In genomic region chrX:48919360-48919821, GRCh38 we compare ENCODE assay signal across 8 cellular contexts. TPM values are rescaled to one million over a fixed set of nuclear protein-coding genes. Genes with fewer than 3 reads are reported as not detected.
DNase-seq lines count a peak whose midpoint lies in the region; TF ChIP-seq lines count a peak whose summit lies in the region.

No MANE protein-coding gene starts in this region.

- H4K20me1 ChIP-seq in SU-DHL-6 (ENCODE audit: low read depth, low read length): no peaks in the 10 kb centered on the region

- H3K9ac ChIP-seq in SU-DHL-6 (ENCODE audit: low read length): no peak overlapping the region

- peak overlapping the region; percentile 27 for H3K4me2 ChIP-seq in SU-DHL-6 (ENCODE audit: low read depth, low read length, poor library complexity, severe bottlenecking)

- peaks cover 17% of the 10 kb centered on the region for H3F3A ChIP-seq in SU-DHL-6 (ENCODE audit: insufficient read depth)

- H3K27ac ChIP-seq in SU-DHL-6 (ENCODE audit: low read depth, low read length): peak overlapping the region; percentile 53

- H3K4me3 ChIP-seq in SU-DHL-6 (ENCODE audit: insufficient read depth, low read length, poor library complexity, severe bottlenecking): no peak overlapping the region

- H3K9me2 ChIP-seq in SU-DHL-6 (replicated peaks; ENCODE audit: insufficient read depth, low read length): no peaks in the 10 kb centered on the region

- H3K27ac Mint-ChIP-seq in endothelial cell (ENCODE audit: unreplicated experiment) (peak overlapping the region; percentile 63), nephron (peak overlapping the region; percentile 47 to 86 (median 76))

- no peak for TF ChIP-seq CTCF in SU-DHL-6 (IDR thresholded peaks at IDR 0.05; ENCODE audit: insufficient read depth, low read length, poor library complexity, severe bottlenecking)
- TF ChIP-seq CTCF in endothelial cell (IDR thresholded peaks at IDR 0.05; ENCODE audit: unreplicated experiment): no peak
- no peak for TF ChIP-seq CTCF in nephron (IDR thresholded peaks at IDR 0.05; ENCODE audit: unreplicated experiment in 3 of 3)

- H3K79me2 ChIP-seq in SU-DHL-6 (ENCODE audit: insufficient read depth, low read length): peaks cover 19% of the 10 kb centered on the region

- H3K4me3 Mint-ChIP-seq in endothelial cell (ENCODE audit: unreplicated experiment): peak overlapping the region; percentile 69
- peak overlapping the region; percentile 81 to 86 (median 81) for H3K4me3 Mint-ChIP-seq in nephron

- H2AFZ ChIP-seq in SU-DHL-6 (ENCODE audit: low read depth, low read length, severe bottlenecking): no peak overlapping the region

- H3K36me3 ChIP-seq in SU-DHL-6 (ENCODE audit: low read length): no peaks in the 10 kb centered on the region

- peak; percentile 80 for DNase-seq in activated effector memory CD4-positive, alpha-beta T cell treated with anti-CD3 and anti-CD28 coated beads, Interleukin-2, amount 50 U/mL, for 16 hours
- no peak for DNase-seq in activated effector memory CD4-positive, alpha-beta T cell treated with Interleukin-2 at 50 U/mL for 16 hours
- DNase-seq in endothelial cell (ENCODE audit: low spot score) (no peak), NCI-H2107 (lab: John Stamatoyannopoulos, UW) (no peak), islet precursor cell (no peak), SK-N-DZ (ENCODE audit: low spot score) (no peak)

- H3K27me3 ChIP-seq in SU-DHL-6 (ENCODE audit: low read length): no peaks in the 10 kb centered on the region

- H3K4me1 Mint-ChIP-seq in endothelial cell (ENCODE audit: unreplicated experiment): peaks cover 20% of the 10 kb centered on the region
- peaks cover 17% of the 10 kb centered on the region for H3K4me1 Mint-ChIP-seq in nephron

- H3K27me3 Mint-ChIP-seq in endothelial cell (ENCODE audit: unreplicated experiment): peaks cover 14% of the 10 kb centered on the region
- peaks cover 3% of the 10 kb centered on the region for H3K27me3 Mint-ChIP-seq in nephron (ENCODE audit: low read depth)

- H3K9me3 Mint-ChIP-seq in endothelial cell (ENCODE audit: unreplicated experiment) (no peaks in the 10 kb centered on the region), nephron (peaks cover 16% of the 10 kb centered on the region)

- H3K36me3 Mint-ChIP-seq in endothelial cell (ENCODE audit: low read depth, unreplicated experiment) (peaks cover 8% of the 10 kb centered on the region), nephron (ENCODE audit: low read depth) (peaks cover 11% of the 10 kb centered on the region)

- no peaks in the 10 kb centered on the region for H3K9me3 ChIP-seq in SU-DHL-6 (ENCODE audit: insufficient read depth, low read length)

RNA-seq across cellular contexts. Expression of gene PIM2, which starts 0.6 kb away (rescaled TPM):
- total RNA-seq in endothelial cell (ENCODE audit: unreplicated experiment): 7.0 TPM
- 10.6 and 11.2 TPM in 2 replicates for polyA plus RNA-seq in SK-N-DZ (2014; cell fraction: cytosol; rRNA removed)
- 6.1 and 6.7 TPM in 2 replicates for polyA plus RNA-seq in SK-N-DZ (2014; cell fraction: nucleus; rRNA removed)

RNA-seq across cellular contexts. Expression of gene SLC35A2, which starts 7.9 kb away (rescaled TPM):
- total RNA-seq in endothelial cell (ENCODE audit: unreplicated experiment): 27.2 TPM
- 11.0 and 16.5 TPM in 2 replicates for polyA plus RNA-seq in SK-N-DZ (2014; cell fraction: cytosol; rRNA removed)
- polyA plus RNA-seq in SK-N-DZ (2014; cell fraction: nucleus; rRNA removed): 13.2 and 21.5 TPM in 2 replicates

RNA-seq across cellular contexts. Expression of gene PQBP1, which starts 21.7 kb away (rescaled TPM):
- 80.1 TPM for total RNA-seq in endothelial cell (ENCODE audit: unreplicated experiment)
- polyA plus RNA-seq in SK-N-DZ (2014; cell fraction: cytosol; rRNA removed): 33.6 and 38.2 TPM in 2 replicates
- polyA plus RNA-seq in SK-N-DZ (2014; cell fraction: nucleus; rRNA removed): 35.0 and 48.2 TPM in 2 replicates

RNA-seq across cellular contexts. Expression of gene TIMM17B, which starts 21.8 kb away (rescaled TPM):
- 70.6 TPM for total RNA-seq in endothelial cell (ENCODE audit: unreplicated experiment)
- 163 and 201 TPM in 2 replicates for polyA plus RNA-seq in SK-N-DZ (2014; cell fraction: cytosol; rRNA removed)
- polyA plus RNA-seq in SK-N-DZ (2014; cell fraction: nucleus; rRNA removed): 117 and 118 TPM in 2 replicates

RNA-seq across cellular contexts. Expression of gene OTUD5, which starts 38.0 kb away (rescaled TPM):
- 48.8 TPM for total RNA-seq in endothelial cell (ENCODE audit: unreplicated experiment)
- 28.2 and 37.9 TPM in 2 replicates for polyA plus RNA-seq in SK-N-DZ (2014; cell fraction: cytosol; rRNA removed)
- 51.9 and 54.4 TPM in 2 replicates for polyA plus RNA-seq in SK-N-DZ (2014; cell fraction: nucleus; rRNA removed)
